8 cellular contexts compared by ENCODE assay signal in the genomic region with DNA sequence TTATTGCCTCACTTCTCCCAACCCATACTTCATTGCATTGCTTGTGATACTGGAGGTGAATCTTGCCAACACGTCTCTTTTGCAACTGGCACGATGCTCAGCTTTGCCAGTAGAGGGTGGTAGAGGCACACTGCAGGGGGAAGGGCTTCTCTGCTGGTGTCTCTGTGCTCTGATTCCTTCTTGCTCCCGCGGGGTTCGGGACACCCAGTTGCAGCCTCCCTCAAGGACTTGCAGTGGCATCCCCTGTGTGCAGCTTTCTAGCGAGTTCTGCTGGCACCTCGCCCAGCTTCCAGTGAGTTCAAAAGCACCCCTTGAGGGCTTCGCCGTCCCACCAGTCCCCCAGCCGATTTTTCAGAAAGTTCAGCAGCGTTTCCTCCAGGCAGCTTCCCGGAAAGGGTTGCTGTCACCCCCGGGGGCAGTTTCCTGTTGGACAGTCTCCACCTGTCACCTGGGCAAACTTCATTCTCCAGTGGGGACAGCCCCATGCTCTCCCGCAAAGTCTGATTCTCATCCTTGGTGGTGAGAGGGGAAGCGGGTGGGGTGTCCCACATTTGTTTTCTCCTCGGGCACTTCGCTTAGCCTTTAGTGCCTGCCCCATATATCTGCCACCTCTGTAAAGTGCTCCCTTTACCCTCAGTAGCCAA. TPM values are rescaled to one million over a fixed set of nuclear protein-coding genes. Genes with fewer than 3 reads are reported as not detected.
A peak's percentile ranks its signal among the peaks of the same experiment; 100 is the strongest.
DNase-seq lines count a peak whose midpoint lies in the region; ATAC-seq, FAIRE-seq and TF ChIP-seq lines count a peak whose summit lies in the region.

No MANE protein-coding gene starts in this region.

- H3K79me2 ChIP-seq in astrocyte (ENCODE audit: insufficient read depth, low read length): no peaks in the 10 kb centered on the region

- H2AFZ ChIP-seq in astrocyte (ENCODE audit: low read depth, low read length): no peak overlapping the region

- H4K20me1 ChIP-seq in astrocyte (ENCODE audit: insufficient read depth, low read length): no peaks in the 10 kb centered on the region

- peak; percentile 86 for ATAC-seq in HG02678 (IDR thresholded peaks at IDR 0.05; ENCODE audit: unreplicated experiment)

- H3K4me2 ChIP-seq in astrocyte (ENCODE audit: low read length): peak overlapping the region; percentile 26

- TF ChIP-seq CTCF in GM12873 (IDR thresholded peaks at IDR 0.05; ENCODE audit: insufficient read depth, low read depth, low read length, missing control alignments): peak; percentile 100
- TF ChIP-seq CTCF in astrocyte (IDR thresholded peaks at IDR 0.05; ENCODE audit: insufficient read depth, low read depth, low read length): peak; percentile 88
- TF ChIP-seq CTCF in spleen (IDR thresholded peaks at IDR 0.05 in 8 of 11, conservative IDR thresholded peaks at IDR 0.05 in 3 of 11): peak; percentile 69 to 89 (median 84)

- H3K9me3 Mint-ChIP-seq in astrocyte (ENCODE audit: unreplicated experiment): peaks cover 8% of the 10 kb centered on the region

- peak; percentile 54 for DNase-seq in NCI-H1417 treated with DMSO at 0.1 percent for 48 hours (lab: John Stamatoyannopoulos, UW)
- peak in 4 of 5 experiments; percentile 35 to 72 (median 38) for DNase-seq in T-helper 2 cell
- DNase-seq in astrocyte (ENCODE audit: low read depth): peak; percentile 14
- DNase-seq in spleen: peak; percentile 85
- no peak for DNase-seq in hepatic stellate cell (ENCODE audit: low spot score)

- intact Hi-C loops in spleen (cut with DNase I; ENCODE audit: low total_unique reads): loop anchor here (5.0 kb wide), 1 partner anchor 594 kb away; no protein-coding TSS in a partner anchor

- H3K4me3 Mint-ChIP-seq in astrocyte (ENCODE audit: unreplicated experiment): no peak overlapping the region

- no peaks in the 10 kb centered on the region for H3K36me3 Mint-ChIP-seq in astrocyte (ENCODE audit: low read depth, unreplicated experiment)

- H3K27me3 Mint-ChIP-seq in astrocyte (ENCODE audit: low read depth, unreplicated experiment): peaks cover 75% of the 10 kb centered on the region

- no peak for FAIRE-seq in astrocyte (lab: Jason Lieb, UNC)

- H3K4me1 Mint-ChIP-seq in astrocyte (ENCODE audit: low read depth, unreplicated experiment): peaks cover 4% of the 10 kb centered on the region

- no peaks in the 10 kb centered on the region for H3K9me3 ChIP-seq in astrocyte (ENCODE audit: insufficient read depth, low read depth, low read length)
- no peaks in the 10 kb centered on the region for H3K9me3 ChIP-seq in iPS-18a (ENCODE audit: control insufficient read depth, low read depth, low read length)
- no peaks in the 10 kb centered on the region for H3K9me3 ChIP-seq in spleen

- 7 to 25% (median 15%) methylated on average over 16 to 17 of the region's 17 CpGs for WGBS in spleen, 5 donors

- H3K9ac ChIP-seq in astrocyte (ENCODE audit: low read length) (no peak overlapping the region), iPS-18a (ENCODE audit: low read length) (no peak overlapping the region)

- no peak overlapping the region for H3K27ac Mint-ChIP-seq in astrocyte (ENCODE audit: unreplicated experiment)

- no peak overlapping the region for H3K4me3 ChIP-seq in astrocyte (ENCODE audit: insufficient read depth, low read depth, low read length)
- H3K4me3 ChIP-seq in iPS-18a (ENCODE audit: low read length): peak overlapping the region; percentile 45
- peak overlapping the region in 6 of 8 donors; percentile 1 to 65 (median 22) for H3K4me3 ChIP-seq in spleen

- no peak for TF ChIP-seq POLR2A in spleen (IDR thresholded peaks at IDR 0.05)

- H3K4me1 ChIP-seq in astrocyte (ENCODE audit: insufficient read depth, low read length): no peaks in the 10 kb centered on the region
- no peaks in the 10 kb centered on the region for H3K4me1 ChIP-seq in iPS-18a (ENCODE audit: control insufficient read depth, low read depth, low read length)
- peaks cover 0 to 15% (median 5%) of the 10 kb centered on the region in 6 donors for H3K4me1 ChIP-seq in spleen

- peaks cover 9% of the 10 kb centered on the region for H3K27me3 ChIP-seq in astrocyte (ENCODE audit: insufficient read depth, low read length)
- H3K27me3 ChIP-seq in iPS-18a (ENCODE audit: control insufficient read depth, insufficient read depth, low read length): peaks cover 16% of the 10 kb centered on the region
- peaks cover 0 to 50% (median 7%) of the 10 kb centered on the region in 7 donors for H3K27me3 ChIP-seq in spleen (replicated peaks in 1 of 7)

- no peaks in the 10 kb centered on the region for H3K36me3 ChIP-seq in astrocyte (ENCODE audit: insufficient read depth, low read length)
- H3K36me3 ChIP-seq in iPS-18a (ENCODE audit: control insufficient read depth, low read depth, low read length): no peaks in the 10 kb centered on the region
- H3K36me3 ChIP-seq in spleen: no peaks in the 10 kb centered on the region

- H3K27ac ChIP-seq in astrocyte (ENCODE audit: low read depth, low read length) (no peak overlapping the region), iPS-18a (ENCODE audit: low read length) (no peak overlapping the region), spleen (no peak overlapping the region)

RNA-seq across cellular contexts. Expression of gene EN1, which starts 35.4 kb away (rescaled TPM):
- 0.09 TPM in 1 of 2 replicates, not detected in the other for total RNA-seq in astrocyte
- not detected for total RNA-seq in spleen
- not detected for polyA plus RNA-seq in spleen

RNA-seq across cellular contexts. Expression of gene MARCO, which starts 59.2 kb away (rescaled TPM):
- total RNA-seq in astrocyte: not detected in 2 replicates
- total RNA-seq in spleen: 100 to 1,000 TPM in 1 of 7 donors, 10 to 100 TPM in 6; 16.8 to 155 (median 39.4) TPM
- polyA plus RNA-seq in spleen: 10 to 100 TPM in 1 of 3 donors, 1 to 10 TPM in 2; 3.0 to 10.0 (median 4.8) TPM

Comparison
In these comparisons a context has a peak if more than half of its experiments do, and no peak if none do; other contexts are left out.
1. RNA of gene MARCO, which starts 59.2 kb away (total RNA-seq): 16.8 to 155 TPM in spleen; not detected in astrocyte; every median in the first group is over 10 times any median in the second.
2. Peak in every context shown above with its lines, with median percentiles within 50 percentile points of each other: CTCF ChIP-seq.